ENCODE assay signal across 13 cellular contexts in the genomic region with DNA sequence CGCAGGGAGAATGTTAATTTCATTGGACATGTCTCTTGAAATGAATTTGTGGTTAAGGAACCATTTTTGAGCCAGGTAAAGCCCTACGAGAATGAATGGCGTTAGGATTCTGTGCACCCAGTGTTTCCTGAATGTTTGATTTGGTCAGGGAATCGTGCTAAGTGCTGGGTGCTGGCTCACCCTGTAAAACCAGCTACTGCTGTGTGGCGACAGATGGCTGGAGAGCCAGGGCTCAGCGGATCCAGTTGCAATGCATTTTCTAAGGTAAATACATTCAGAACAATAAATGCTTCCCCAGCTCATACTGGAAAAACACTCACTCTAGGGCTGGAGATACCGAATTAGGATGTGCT.
"Had no signal": no experiment of that assay in that cellular context is flagged by ENCODE, and none has a peak within 500 bp of the region (broad histone marks: within the 10 kb centered on the region; RNA-seq: fewer than 3 reads in every experiment).

No MANE protein-coding gene starts in this region.

- H3K27ac ChIP-seq: gastroesophageal sphincter, left ventricle myocardium inferior, neural progenitor cell, pancreas, skin epidermis, VCaP had no signal

- DNase-seq: activated CD4-positive, alpha-beta T cell treated with anti-CD3 and anti-CD28 coated beads for 4 hours; activated T-cell treated with anti-CD3 and anti-CD28 coated beads for 4 hours; amygdala; cerebellar nuclear complex; dermis blood vessel endothelial cell; kidney; left ventricle myocardium inferior; retina had no signal

- H3K4me1 ChIP-seq: gastroesophageal sphincter, left ventricle myocardium inferior, pancreas had no signal

- H3K4me3 ChIP-seq: gastroesophageal sphincter, left ventricle myocardium inferior, neural progenitor cell, pancreas, skin epidermis had no signal

- H3K9me3 ChIP-seq: gastroesophageal sphincter, left ventricle myocardium inferior, pancreas had no signal

- H3K36me3 ChIP-seq: gastroesophageal sphincter, left ventricle myocardium inferior, neural progenitor cell, pancreas had no signal
